Comparison of ENCODE assay signal across 13 cellular contexts in the genomic region with DNA sequence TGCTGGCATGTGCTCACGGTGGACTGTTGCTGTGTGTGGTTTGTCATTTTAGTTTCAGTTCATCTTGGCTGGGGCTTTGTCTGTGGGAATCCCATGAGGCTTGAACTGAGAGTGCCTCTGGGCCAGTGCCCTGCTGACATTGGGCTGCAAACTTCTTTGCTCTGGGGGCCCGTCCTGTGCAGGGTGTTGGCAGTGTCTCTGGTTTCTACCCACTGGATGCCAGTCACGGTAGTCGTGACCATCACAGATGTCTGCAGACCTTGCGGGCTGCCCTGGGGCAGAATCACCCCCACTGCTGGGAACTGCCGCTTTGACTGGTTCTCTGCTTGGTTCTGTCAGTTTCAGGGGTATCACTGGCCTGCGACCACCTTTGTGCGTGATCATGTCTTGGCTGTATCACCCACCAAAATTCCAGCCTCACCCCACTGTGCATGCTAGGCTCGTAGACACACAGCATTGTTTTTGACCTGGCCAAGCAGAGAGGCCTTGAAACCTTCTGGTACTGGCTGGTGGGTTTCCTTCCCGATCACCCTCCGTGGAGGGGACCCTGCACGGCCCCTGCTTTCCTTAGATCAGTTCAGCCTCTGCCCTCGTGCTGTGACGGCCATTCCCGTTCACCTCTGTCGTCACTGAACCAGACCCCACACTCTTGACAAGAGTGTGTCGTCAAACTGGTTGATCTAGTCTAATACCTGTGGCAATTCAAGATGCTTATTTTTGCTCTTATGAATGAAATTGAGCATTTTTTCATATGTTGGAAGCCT. TPM values are rescaled to one million over a fixed set of nuclear protein-coding genes. Genes with fewer than 3 reads are reported as not detected.
DNase-seq lines count a peak whose midpoint lies in the region; ATAC-seq, FAIRE-seq and TF ChIP-seq lines count a peak whose summit lies in the region.
"Had no signal": no experiment of that assay in that cellular context is flagged by ENCODE, and none has a peak within 500 bp of the region (broad histone marks: within the 10 kb centered on the region; RNA-seq: fewer than 3 reads in every experiment).

No MANE protein-coding gene starts in this region.

- no peak overlapping the region for H2AFZ ChIP-seq in HepG2 (ENCODE audit: low read length)

- ATAC-seq in GM21367 (IDR thresholded peaks at IDR 0.05; ENCODE audit: unreplicated experiment) (peak; percentile 69), HG03442 (IDR thresholded peaks at IDR 0.05; ENCODE audit: unreplicated experiment) (peak; percentile 79), HepG2 (no peak), GM19452 (IDR thresholded peaks at IDR 0.05; ENCODE audit: unreplicated experiment) (no peak)

- H3K36me3 ChIP-seq in HepG2 (replicated peaks in 1 of 2; ENCODE audit: control insufficient read depth in 1 of 2, insufficient read depth in 2 of 2, low read length in 2 of 2), result no peaks in the 10 kb centered on the region
- no peaks in the 10 kb centered on the region for H3K36me3 ChIP-seq in CD8-positive, alpha-beta memory T cell (ENCODE audit: insufficient read depth, low read length)
- H3K36me3 ChIP-seq: tibial artery had no signal

- no peak overlapping the region for H3K27ac ChIP-seq in HepG2 (ENCODE audit: extremely low read length, insufficient read depth, low read length)
- no peak overlapping the region for H3K27ac ChIP-seq in CD8-positive, alpha-beta memory T cell (ENCODE audit: low read depth, low read length)
- H3K27ac ChIP-seq: tibial artery had no signal

- peaks cover 7 to 21% of the 10 kb centered on the region in 2 donors for H3K27me3 Mint-ChIP-seq in CD8-positive, alpha-beta memory T cell

- peaks cover 19% of the 10 kb centered on the region for H3K4me1 ChIP-seq in HepG2 (ENCODE audit: insufficient read depth, low read length)
- H3K4me1 ChIP-seq in CD8-positive, alpha-beta memory T cell (ENCODE audit: insufficient read depth, low read length), result peaks cover 4% of the 10 kb centered on the region

- H3K79me2 ChIP-seq in HepG2 (ENCODE audit: insufficient read depth, low read length), result no peaks in the 10 kb centered on the region

- no peaks in the 10 kb centered on the region for H3K9me3 ChIP-seq in HepG2 (ENCODE audit: low read length)
- H3K9me3 ChIP-seq in CD8-positive, alpha-beta memory T cell (ENCODE audit: low read length), result no peaks in the 10 kb centered on the region
- H3K9me3 ChIP-seq: tibial artery had no signal

- no peaks in the 10 kb centered on the region for H4K20me1 ChIP-seq in HepG2 (ENCODE audit: insufficient read depth, low read length)

- no peak for FAIRE-seq in HepG2 (lab: Jason Lieb, UNC)
- FAIRE-seq: colon, keratinocyte had no signal

- peak; percentile 74 for DNase-seq in GM13976 (ENCODE audit: low spot score)
- DNase-seq in HepG2 (ENCODE audit: low spot score), result no peak
- no peak for DNase-seq in central memory CD4-positive, alpha-beta T cell
- no peak for DNase-seq in CD8-positive, alpha-beta memory T cell
- no peak for DNase-seq in NCI-H2107 (lab: John Stamatoyannopoulos, UW)

- no peak overlapping the region for H3K4me2 ChIP-seq in HepG2 (ENCODE audit: low read depth, low read length)
- H3K4me2 ChIP-seq: smooth muscle cell had no signal

- TF ChIP-seq POLR2A in HepG2 (IDR thresholded peaks at IDR 0.05; ENCODE audit: insufficient read depth in 1 of 2, low read depth in 2 of 2, low read length in 2 of 2), result no peak

- CTCF ChIA-PET in HepG2 (lab: Yijun Ruan, JAX; ENCODE audit: low intra/inter-chr PET ratio, low total read pairs), result no interaction called here
- CTCF ChIA-PET in CD8-positive, alpha-beta memory T cell (lab: Charles Lee), result no interaction called here

- in situ Hi-C loops in GM13976 (cut with MboI; ENCODE audit: low sequenced_read_pairs, unreplicated experiment), result no loop called here
- in situ Hi-C loops in HepG2 (cut with HindIII; ENCODE audit: extremely low pct_ligation_motif_present, low pct_unique_long_range_greater_than_20kb), result no loop called here

- H3K9me3 Mint-ChIP-seq in CD8-positive, alpha-beta memory T cell, result no peaks in the 10 kb centered on the region

- peaks cover 1 to 34% of the 10 kb centered on the region in 2 experiments; a peak in 4 of 5 replicates for H3K27me3 ChIP-seq in HepG2 (ENCODE audit: control insufficient read depth in 1 of 2, insufficient read depth in 2 of 2, low read length in 2 of 2)
- H3K27me3 ChIP-seq in CD8-positive, alpha-beta memory T cell (ENCODE audit: insufficient read depth, low read length, poor library complexity, severe bottlenecking), result no peaks in the 10 kb centered on the region

- H3K4me3 ChIP-seq in HepG2 (replicated peaks in 1 of 3; ENCODE audit: insufficient read depth in 1 of 3, low read depth in 2 of 3, low read length in 3 of 3), result no peak overlapping the region
- no peak overlapping the region for H3K4me3 ChIP-seq in CD8-positive, alpha-beta memory T cell (ENCODE audit: low read length)
- H3K4me3 ChIP-seq: smooth muscle cell, tibial artery had no signal

- intact Hi-C loops in HepG2 (cut with micrococcal nuclease; ENCODE audit: unreplicated experiment), result loop anchor here (1.0 kb wide), 1 partner anchor 8 kb away; no protein-coding TSS in a partner anchor

- H3K4me3 Mint-ChIP-seq in CD8-positive, alpha-beta memory T cell, result no peak overlapping the region

- H3K9ac ChIP-seq in HepG2 (ENCODE audit: insufficient read depth, low read depth, low read length), result no peak overlapping the region

- TF ChIP-seq CTCF in GM13976 (IDR thresholded peaks at IDR 0.05; ENCODE audit: borderline replicate concordance, control extremely low read depth, extremely low read depth, insufficient read depth, missing control alignments) (no peak), HepG2 (CRISPR knock-in tag; IDR thresholded peaks at IDR 0.05) (no peak)

- TF ChIP-seq EP300 in HepG2 (IDR thresholded peaks at IDR 0.05; ENCODE audit: low read depth in 2 of 2, low read length in 2 of 2) (no peak), HepG2 (CRISPR knock-in tag; IDR thresholded peaks at IDR 0.05; ENCODE audit: borderline replicate concordance) (no peak)

- POLR2A ChIA-PET in HepG2 (lab: Yijun Ruan, JAX), result no interaction called here
- POLR2A ChIA-PET in CD8-positive, alpha-beta memory T cell (lab: Charles Lee), result no interaction called here

- TF ChIP-seq RAD21 in HepG2 (CRISPR knock-in tag; IDR thresholded peaks at IDR 0.05), result no peak

- WGBS in HepG2 (ENCODE audit: low lambda C conversion rate), result 55% methylated on average over 17 of the region's 17 CpGs

- no peak overlapping the region for H3K27ac Mint-ChIP-seq in CD8-positive, alpha-beta memory T cell

- H3K4me1 Mint-ChIP-seq in CD8-positive, alpha-beta memory T cell, result peaks cover 0 to 6% (median 5%) of the 10 kb centered on the region in 3 donors

- BruUV-seq in HepG2 (replicated peaks; lab: Mats Ljungman, UMichigan), result no TSS peak

- no peaks in the 10 kb centered on the region for H3K36me3 Mint-ChIP-seq in CD8-positive, alpha-beta memory T cell

TF ChIP-seq in HepG2, 621 proteins besides CTCF, POLR2A, EP300 and RAD21:
- TF ChIP-seq TARDBP (CRISPR knock-in tag; IDR thresholded peaks at IDR 0.05) (no peak), NFKBIZ (CRISPR knock-in tag; IDR thresholded peaks at IDR 0.05) (no peak), ZNF747 (CRISPR knock-in tag; IDR thresholded peaks at IDR 0.05; ENCODE audit: borderline replicate concordance) (no peak), KAT7 (CRISPR knock-in tag; IDR thresholded peaks at IDR 0.05; ENCODE audit: borderline replicate concordance) (no peak), ZNF768 (CRISPR knock-in tag; IDR thresholded peaks at IDR 0.05) (0 out of 2 replicates have a peak, but pooled peaks have one; percentile 13), ZNF3 (CRISPR knock-in tag; IDR thresholded peaks at IDR 0.05) (no peak), SNRNP70 (IDR thresholded peaks at IDR 0.05; ENCODE audit: low read depth, low read length) (no peak), RFX3 (CRISPR knock-in tag; IDR thresholded peaks at IDR 0.05) (no peak)

RNA-seq across cellular contexts. Expression of a gene that starts 57.6 kb away (rescaled TPM):
- total RNA-seq in HepG2 (2016; rRNA removed; fragmentation: Illumina TruSeq; extraction: Trizol), result not detected in 2 replicates
- total RNA-seq in HepG2 (2016; cell fraction: cytosol; rRNA removed; fragmentation: Illumina TruSeq; extraction: Trizol; ENCODE audit: low read depth), result not detected in 2 replicates
- not detected in 2 replicates for total RNA-seq in HepG2 (2016; cell fraction: insoluble cytoplasmic fraction; rRNA removed; fragmentation: Illumina TruSeq; extraction: Trizol)
- not detected in 2 replicates for total RNA-seq in HepG2 (2016; cell fraction: membrane; rRNA removed; fragmentation: Illumina TruSeq; extraction: Trizol)
- not detected in 2 replicates for total RNA-seq in HepG2 (2016; cell fraction: nucleus; rRNA removed; fragmentation: Illumina TruSeq; extraction: Trizol)
- polyA plus RNA-seq in HepG2 (2011; rRNA removed), result not detected in 2 replicates
- polyA plus RNA-seq in HepG2 (2011; cell fraction: cytosol; rRNA removed), result not detected in 2 replicates
- polyA plus RNA-seq in HepG2 (2011; cell fraction: nucleus; rRNA removed), result 0.14 TPM in 1 of 2 replicates, not detected in the other
- 0.13 and 0.20 TPM in 2 replicates for polyA plus RNA-seq in HepG2 (2012)
- polyA plus RNA-seq in HepG2 (2016; cell fraction: cytosol; fragmentation: Illumina TruSeq; extraction: Trizol; ENCODE audit: low read depth), result not detected in 2 replicates
- polyA plus RNA-seq in HepG2 (2016; cell fraction: insoluble cytoplasmic fraction; fragmentation: Illumina TruSeq; extraction: Trizol; ENCODE audit: low read depth), result not detected in 2 replicates
- not detected in 2 replicates for polyA plus RNA-seq in HepG2 (2016; cell fraction: membrane; fragmentation: Illumina TruSeq; extraction: Trizol; ENCODE audit: low read depth)
- polyA plus RNA-seq in HepG2 (2016; cell fraction: nucleus; fragmentation: Illumina TruSeq; extraction: Trizol; ENCODE audit: insufficient read depth, low read depth), result not detected in 2 replicates
- polyA minus RNA-seq in HepG2 (2011; rRNA and poly(A)+ RNA removed; ENCODE audit: low replicate concordance), result 0.16 TPM in 1 of 2 replicates, not detected in the other
- polyA minus RNA-seq in HepG2 (2011; cell fraction: cytosol; rRNA and poly(A)+ RNA removed), result not detected in 2 replicates
- polyA minus RNA-seq in HepG2 (2011; cell fraction: nucleus; rRNA and poly(A)+ RNA removed), result not detected in 2 replicates
- total RNA-seq in CD8-positive, alpha-beta memory T cell, result not detected
- not detected for polyA plus RNA-seq in CD8-positive, alpha-beta memory T cell
- total RNA-seq: HT-29, smooth muscle cell had no signal
- polyA plus RNA-seq: keratinocyte had no signal

Comparison
In these comparisons a context has a peak if more than half of its experiments do, and no peak if none do; other contexts are left out.
1. ATAC-seq: peak in GM21367 (single experiment) and HG03442 (single experiment); none in HepG2 (single experiment) and GM19452 (single experiment).